ENCODE assay signal across 8 cellular contexts in genomic region chr1:172662464-172663109, GRCh38. TPM values are rescaled to one million over a fixed set of nuclear protein-coding genes. Genes with fewer than 3 reads are reported as not detected.
A peak's percentile ranks its signal among the peaks of the same experiment; 100 is the strongest.
DNase-seq lines count a peak whose midpoint lies in the region; ATAC-seq and TF ChIP-seq lines count a peak whose summit lies in the region.

No MANE protein-coding gene starts in this region.

- TF ChIP-seq EP300 in suprapubic skin (IDR thresholded peaks at IDR 0.05): no peak

- H3K79me2 ChIP-seq in osteoblast (ENCODE audit: insufficient read depth, low read length): no peaks in the 10 kb centered on the region

- DNase-seq in AG20443 (ENCODE audit: low spot score): peak; percentile 67
- DNase-seq in HT1080 (ENCODE audit: low read depth): peak; percentile 94
- peak; percentile 82 for DNase-seq in activated CD4-positive, alpha-beta T cell treated with anti-CD3 and anti-CD28 coated beads for 1 hour
- peak; percentile 83 for DNase-seq in central memory CD4-positive, alpha-beta T cell
- DNase-seq in osteoblast (ENCODE audit: insufficient read length, low spot score, missing footprints): peak; percentile 60
- no peak for DNase-seq in chondrocyte (ENCODE audit: low spot score)
- no peak for DNase-seq in suprapubic skin (ENCODE audit: low spot score in 2 of 2)

- H3K9me3 Mint-ChIP-seq in chondrocyte (ENCODE audit: low read depth): no peaks in the 10 kb centered on the region

- H3K27me3 Mint-ChIP-seq in chondrocyte (ENCODE audit: low read depth): no peaks in the 10 kb centered on the region

- H3K27ac ChIP-seq in osteoblast (ENCODE audit: low read depth, low read length): no peak overlapping the region
- no peak overlapping the region for H3K27ac ChIP-seq in suprapubic skin

- H4K20me1 ChIP-seq in osteoblast (ENCODE audit: insufficient read depth, low read length): no peaks in the 10 kb centered on the region

- H3K4me3 ChIP-seq in osteoblast (ENCODE audit: insufficient read depth, low read length): no peak overlapping the region
- H3K4me3 ChIP-seq in suprapubic skin: no peak overlapping the region

- no peaks in the 10 kb centered on the region for H3K27me3 ChIP-seq in osteoblast (ENCODE audit: insufficient read depth, low read length)
- H3K27me3 ChIP-seq in suprapubic skin: no peaks in the 10 kb centered on the region

- 21% methylated on average over 14 of the region's 14 CpGs for WGBS in suprapubic skin

- H3K4me1 Mint-ChIP-seq in chondrocyte (ENCODE audit: low read depth): peaks cover 6% of the 10 kb centered on the region

- H3K27ac Mint-ChIP-seq in chondrocyte (ENCODE audit: unreplicated experiment): no peak overlapping the region

- H3K4me1 ChIP-seq in osteoblast (ENCODE audit: insufficient read depth, low read length): peaks cover 7% of the 10 kb centered on the region
- no peaks in the 10 kb centered on the region for H3K4me1 ChIP-seq in suprapubic skin

- peak overlapping the region; percentile 70 for H3K4me2 ChIP-seq in osteoblast (ENCODE audit: insufficient read depth, low read length)

- H3K36me3 ChIP-seq in osteoblast (ENCODE audit: insufficient read depth, low read length) (no peaks in the 10 kb centered on the region), suprapubic skin (no peaks in the 10 kb centered on the region)

- TF ChIP-seq POLR2A in suprapubic skin (IDR thresholded peaks at IDR 0.05): no peak

- peak; percentile 84 for ATAC-seq in GM19467 (IDR thresholded peaks at IDR 0.05; ENCODE audit: unreplicated experiment)

- H3K36me3 Mint-ChIP-seq in chondrocyte (ENCODE audit: low read depth): no peaks in the 10 kb centered on the region

- no peaks in the 10 kb centered on the region for H3K9me3 ChIP-seq in osteoblast (ENCODE audit: low read depth, low read length)
- H3K9me3 ChIP-seq in suprapubic skin: no peaks in the 10 kb centered on the region

- H3K4me3 Mint-ChIP-seq in chondrocyte (ENCODE audit: unreplicated experiment): no peak overlapping the region

- TF ChIP-seq CTCF in osteoblast (IDR thresholded peaks at IDR 0.05; ENCODE audit: extremely low read depth, low read depth, low read length): no peak
- TF ChIP-seq CTCF in chondrocyte (IDR thresholded peaks at IDR 0.05): no peak
- TF ChIP-seq CTCF in suprapubic skin (IDR thresholded peaks at IDR 0.05): no peak

- H2AFZ ChIP-seq in osteoblast (ENCODE audit: low read length): peak overlapping the region; percentile 70

RNA-seq across cellular contexts. Expression of gene FASLG, which starts 3.7 kb away (rescaled TPM):
- total RNA-seq in HT1080 (2014; rRNA removed; shearing (Covaris generic)): not detected in 2 replicates
- polyA plus RNA-seq in HT1080 (2015; cell fraction: cytosol; rRNA removed): not detected in 2 replicates
- polyA plus RNA-seq in HT1080 (2015; cell fraction: nucleus; rRNA removed): not detected in 2 replicates
- total RNA-seq in osteoblast: not detected in 2 replicates
- total RNA-seq in chondrocyte: not detected in 3 replicates
- not detected for total RNA-seq in suprapubic skin

Comparison
In these comparisons a context has a peak if more than half of its experiments do, and no peak if none do; other contexts are left out.
1. DNase-seq: peak in AG20443 (single experiment), HT1080 (single experiment), activated CD4-positive, alpha-beta T cell treated with anti-CD3 and anti-CD28 coated beads for 1 hour (single experiment), central memory CD4-positive, alpha-beta T cell (single experiment) and osteoblast (single experiment); none in chondrocyte (single experiment) and suprapubic skin (0 of 2).